ENCODE assay signal across 16 cellular contexts in genomic region chr15:70260096-70260495, GRCh38.
A peak's percentile ranks its signal among the peaks of the same experiment; 100 is the strongest.
DNase-seq lines count a peak whose midpoint lies in the region; ATAC-seq and TF ChIP-seq lines count a peak whose summit lies in the region.
"Had no signal": no experiment of that assay in that cellular context is flagged by ENCODE, and none has a peak within 500 bp of the region (broad histone marks: within the 10 kb centered on the region; RNA-seq: fewer than 3 reads in every experiment).

No MANE protein-coding gene starts in this region.

- no peaks in the 10 kb centered on the region for H3K36me3 Mint-ChIP-seq in activated T-cell treated with anti-CD3 and anti-CD28 coated beads, Interleukin-2, amount 50 U/mL, for 4 hours (ENCODE audit: insufficient read depth)
- H3K36me3 Mint-ChIP-seq in activated T-cell treated with anti-CD3 and anti-CD28 coated beads, Interleukin-2, amount 50 U/mL, for 24 hours (ENCODE audit: low read depth) = no peaks in the 10 kb centered on the region
- H3K36me3 Mint-ChIP-seq in activated T-helper 17 cell treated with anti-CD3 and anti-CD28 coated beads, Interleukin-2, amount 50 U/mL, for 72 hours (ENCODE audit: low read depth) = no peaks in the 10 kb centered on the region
- peaks cover 8% of the 10 kb centered on the region for H3K36me3 Mint-ChIP-seq in stimulated activated effector memory CD8-positive, alpha-beta T cell treated with anti-CD3 and anti-CD28 coated beads, Interleukin-12 subunit alpha, Interleukin-12 subunit beta, amount 100 ng/mL, for 72 hours

- H3K27me3 Mint-ChIP-seq in activated T-cell treated with anti-CD3 and anti-CD28 coated beads, Interleukin-2, amount 50 U/mL, for 4 hours (ENCODE audit: low read depth) = no peaks in the 10 kb centered on the region
- peaks cover 7% of the 10 kb centered on the region for H3K27me3 Mint-ChIP-seq in activated T-cell treated with anti-CD3 and anti-CD28 coated beads, Interleukin-2, amount 50 U/mL, for 24 hours
- H3K27me3 Mint-ChIP-seq in activated T-helper 17 cell treated with anti-CD3 and anti-CD28 coated beads, Interleukin-2, amount 50 U/mL, for 72 hours = peaks cover 3% of the 10 kb centered on the region

- no peak for DNase-seq in activated T-cell treated with anti-CD3 and anti-CD28 coated beads, Interleukin-2, amount 50 U/mL, for 4 hours
- DNase-seq in activated T-cell treated with anti-CD3 and anti-CD28 coated beads, Interleukin-2, amount 50 U/mL, for 24 hours = no peak
- DNase-seq in KG1 (lab: John Stamatoyannopoulos, UW) (peak; percentile 29), retina (no peak), erythroblast (lab: John Stamatoyannopoulos, UW) (no peak)
- DNase-seq in stimulated activated effector memory CD8-positive, alpha-beta T cell treated with anti-CD3 and anti-CD28 coated beads, Interleukin-12 subunit alpha, Interleukin-12 subunit beta, amount 100 ng/mL, for 72 hours (ENCODE audit: low spot score in 2 of 2) = no peak
- DNase-seq in central memory CD4-positive, alpha-beta T cell = no peak
- DNase-seq: ACHN; foreskin keratinocyte; mesenchymal stem cell; MV-4-11; NCI-H2081; SIG-M5; stimulated activated CD4-positive, alpha-beta T cell treated with anti-CD3 and anti-CD28 coated beads, Interleukin-12 subunit alpha, Interleukin-12 subunit beta, amount 100 ng/mL, for 4 hours had no signal

- no peak for TF ChIP-seq POLR2A in erythroblast (IDR thresholded peaks at IDR 0.05; ENCODE audit: low read length)

- peaks cover 49% of the 10 kb centered on the region for H3K4me1 Mint-ChIP-seq in activated T-cell treated with anti-CD3 and anti-CD28 coated beads, Interleukin-2, amount 50 U/mL, for 4 hours (ENCODE audit: low read depth)
- H3K4me1 Mint-ChIP-seq in activated T-cell treated with anti-CD3 and anti-CD28 coated beads, Interleukin-2, amount 50 U/mL, for 24 hours (ENCODE audit: low read depth) = peaks cover 58% of the 10 kb centered on the region
- H3K4me1 Mint-ChIP-seq in activated T-helper 17 cell treated with anti-CD3 and anti-CD28 coated beads, Interleukin-2, amount 50 U/mL, for 72 hours = peaks cover 21% of the 10 kb centered on the region
- H3K4me1 Mint-ChIP-seq in stimulated activated effector memory CD8-positive, alpha-beta T cell treated with anti-CD3 and anti-CD28 coated beads, Interleukin-12 subunit alpha, Interleukin-12 subunit beta, amount 100 ng/mL, for 72 hours = peaks cover 65% of the 10 kb centered on the region

- no peaks in the 10 kb centered on the region for H3K9me3 Mint-ChIP-seq in activated T-cell treated with anti-CD3 and anti-CD28 coated beads, Interleukin-2, amount 50 U/mL, for 4 hours
- H3K9me3 Mint-ChIP-seq in activated T-cell treated with anti-CD3 and anti-CD28 coated beads, Interleukin-2, amount 50 U/mL, for 24 hours = no peaks in the 10 kb centered on the region
- H3K9me3 Mint-ChIP-seq in activated T-helper 17 cell treated with anti-CD3 and anti-CD28 coated beads, Interleukin-2, amount 50 U/mL, for 72 hours = no peaks in the 10 kb centered on the region
- H3K9me3 Mint-ChIP-seq in stimulated activated effector memory CD8-positive, alpha-beta T cell treated with anti-CD3 and anti-CD28 coated beads, Interleukin-12 subunit alpha, Interleukin-12 subunit beta, amount 100 ng/mL, for 72 hours = no peaks in the 10 kb centered on the region

- peak; percentile 36 to 39 for ATAC-seq in activated T-cell treated with anti-CD3 and anti-CD28 coated beads, Interleukin-2, amount 50 U/mL, for 4 hours
- peak; percentile 28 for ATAC-seq in activated T-helper 17 cell treated with anti-CD3 and anti-CD28 coated beads, Interleukin-2, amount 50 U/mL, for 72 hours (replicated peaks)
- ATAC-seq in stimulated activated effector memory CD8-positive, alpha-beta T cell treated with anti-CD3 and anti-CD28 coated beads, Interleukin-12 subunit alpha, Interleukin-12 subunit beta, amount 100 ng/mL, for 72 hours = no peak
- ATAC-seq: activated CD4-positive, CD25-positive, alpha-beta regulatory T cell treated with anti-CD3 and anti-CD28 coated beads, Interleukin-2, amount 50 U/mL, for 24 hours; foreskin keratinocyte had no signal

- H3K4me3 Mint-ChIP-seq in activated T-cell treated with anti-CD3 and anti-CD28 coated beads, Interleukin-2, amount 50 U/mL, for 4 hours = no peak overlapping the region
- no peak overlapping the region for H3K4me3 Mint-ChIP-seq in activated T-cell treated with anti-CD3 and anti-CD28 coated beads, Interleukin-2, amount 50 U/mL, for 24 hours
- peak overlapping the region; percentile 54 for H3K4me3 Mint-ChIP-seq in activated T-helper 17 cell treated with anti-CD3 and anti-CD28 coated beads, Interleukin-2, amount 50 U/mL, for 72 hours
- H3K4me3 Mint-ChIP-seq in stimulated activated effector memory CD8-positive, alpha-beta T cell treated with anti-CD3 and anti-CD28 coated beads, Interleukin-12 subunit alpha, Interleukin-12 subunit beta, amount 100 ng/mL, for 72 hours = peak overlapping the region; percentile 55

- H3K27ac Mint-ChIP-seq in activated T-cell treated with anti-CD3 and anti-CD28 coated beads, Interleukin-2, amount 50 U/mL, for 24 hours = no peak overlapping the region
- H3K27ac Mint-ChIP-seq in activated T-helper 17 cell treated with anti-CD3 and anti-CD28 coated beads, Interleukin-2, amount 50 U/mL, for 72 hours = no peak overlapping the region
- no peak overlapping the region for H3K27ac Mint-ChIP-seq in stimulated activated effector memory CD8-positive, alpha-beta T cell treated with anti-CD3 and anti-CD28 coated beads, Interleukin-12 subunit alpha, Interleukin-12 subunit beta, amount 100 ng/mL, for 72 hours

Comparison
In these comparisons a context has a peak if more than half of its experiments do, and no peak if none do; other contexts are left out.
1. H3K4me3 Mint-ChIP-seq: peak in activated T-helper 17 cell treated with anti-CD3 and anti-CD28 coated beads, Interleukin-2, amount 50 U/mL, for 72 hours (single experiment) and stimulated activated effector memory CD8-positive, alpha-beta T cell treated with anti-CD3 and anti-CD28 coated beads, Interleukin-12 subunit alpha, Interleukin-12 subunit beta, amount 100 ng/mL, for 72 hours (single experiment); none in activated T-cell treated with anti-CD3 and anti-CD28 coated beads, Interleukin-2, amount 50 U/mL, for 4 hours (single experiment) and activated T-cell treated with anti-CD3 and anti-CD28 coated beads, Interleukin-2, amount 50 U/mL, for 24 hours (single experiment).